17 cellular contexts compared by ENCODE assay signal in the genomic region with DNA sequence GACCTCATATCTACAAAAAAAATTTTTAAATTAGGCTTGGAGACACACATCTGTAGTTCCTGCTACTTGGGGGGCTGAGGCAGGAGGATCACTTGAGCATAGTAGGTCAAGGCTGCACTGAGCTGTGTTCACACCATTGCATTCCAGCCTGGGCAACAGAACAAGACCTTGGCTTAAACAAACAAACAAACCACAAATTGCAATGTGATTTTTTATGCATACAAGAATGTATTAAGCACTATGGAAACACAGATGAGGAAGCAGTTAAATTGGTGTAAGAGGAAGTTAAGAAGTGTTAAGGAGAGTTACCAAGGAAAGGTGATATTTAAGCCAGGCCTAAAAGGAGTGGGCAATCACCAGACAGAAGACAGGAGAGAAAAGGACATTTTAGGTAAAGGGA.
DNase-seq lines count a peak whose midpoint lies in the region; ATAC-seq and TF ChIP-seq lines count a peak whose summit lies in the region.
"Had no signal": no experiment of that assay in that cellular context is flagged by ENCODE, and none has a peak within 500 bp of the region (broad histone marks: within the 10 kb centered on the region; RNA-seq: fewer than 3 reads in every experiment).

No MANE protein-coding gene starts in this region.

- H3K4me3 Mint-ChIP-seq in WTC11, result no peak overlapping the region

- peaks cover 42% of the 10 kb centered on the region for H3K4me1 Mint-ChIP-seq in WTC11

- no peaks in the 10 kb centered on the region for H4K20me1 ChIP-seq in GM23248 (ENCODE audit: insufficient read depth)

- H3K36me3 Mint-ChIP-seq in WTC11, result peaks cover 9% of the 10 kb centered on the region

- H3K4me3 ChIP-seq in HL-60 (replicated peaks; ENCODE audit: insufficient read depth, low read length), result no peak overlapping the region
- no peak overlapping the region for H3K4me3 ChIP-seq in neutrophil (ENCODE audit: low read depth in 1 of 2, low read length in 1 of 2)
- H3K4me3 ChIP-seq in heart left ventricle, result no peak overlapping the region
- H3K4me3 ChIP-seq in GM23248, result no peak overlapping the region
- H3K4me3 ChIP-seq: ascending aorta, mucosa of descending colon, suprapubic skin had no signal

- in situ Hi-C loops in GM23248 (cut with MboI), result no loop called here

- no peaks in the 10 kb centered on the region for H3K9me2 ChIP-seq in GM23248 (ENCODE audit: insufficient read depth)

- H3K36me3 ChIP-seq in neutrophil, result peaks cover 38% of the 10 kb centered on the region
- H3K36me3 ChIP-seq in heart left ventricle, result peaks cover 0 to 35% (median 23%) of the 10 kb centered on the region in 9 donors
- peaks cover 33% of the 10 kb centered on the region for H3K36me3 ChIP-seq in GM23248 (ENCODE audit: low read depth)
- H3K36me3 ChIP-seq: ascending aorta had no signal

- H3K4me2 ChIP-seq in GM23248 (ENCODE audit: unreplicated experiment), result no peak overlapping the region

- H3K27me3 Mint-ChIP-seq in WTC11 (ENCODE audit: low read depth), result peaks cover 13% of the 10 kb centered on the region

- H3K4me1 ChIP-seq in neutrophil (ENCODE audit: control insufficient read depth in 1 of 2, insufficient read depth in 1 of 2, low read depth in 1 of 2, low read length in 1 of 2) (no peaks in the 10 kb centered on the region), heart left ventricle (no peaks in the 10 kb centered on the region), GM23248 (ENCODE audit: insufficient read depth) (no peaks in the 10 kb centered on the region)
- H3K4me1 ChIP-seq: ascending aorta, BE2C, suprapubic skin had no signal

- H3K27me3 ChIP-seq in HL-60 (ENCODE audit: insufficient read depth, poor library complexity, severe bottlenecking) (no peaks in the 10 kb centered on the region), neutrophil (no peaks in the 10 kb centered on the region), heart left ventricle (no peaks in the 10 kb centered on the region), GM23248 (replicated peaks; ENCODE audit: insufficient read depth) (no peaks in the 10 kb centered on the region)
- H3K27me3 ChIP-seq: ascending aorta, BE2C, suprapubic skin had no signal

- peak; percentile 14 to 53 for DNase-seq in HL-60 (ENCODE audit: low read depth in 1 of 2, low spot score in 1 of 2)
- peak; percentile 79 for DNase-seq in NCI-H2029 treated with DMSO at 0.1 percent for 48 hours (lab: John Stamatoyannopoulos, UW)
- DNase-seq in WTC11 (ENCODE audit: low spot score), result no peak
- no peak for DNase-seq in heart left ventricle
- DNase-seq in GM23248, result no peak
- DNase-seq: activated gamma-delta T cell treated with Interleukin-2 at 50 U/mL for 16 hours; BE2C; DMS153; hippocampal formation; mucosa of descending colon; NCI-H345; occipital lobe; stimulated activated CD4-positive, alpha-beta T cell treated with anti-CD3 and anti-CD28 coated beads, Interleukin-2, amount 100 ng/mL, for 48 hours had no signal

- H3K9me3 ChIP-seq in neutrophil (no peaks in the 10 kb centered on the region), heart left ventricle (no peaks in the 10 kb centered on the region), GM23248 (ENCODE audit: low read depth) (no peaks in the 10 kb centered on the region)
- H3K9me3 ChIP-seq: ascending aorta, BE2C, mucosa of descending colon, suprapubic skin had no signal

- no peak overlapping the region for H3K9ac ChIP-seq in GM23248

- H3K27ac ChIP-seq in HL-60 (replicated peaks), result peak overlapping the region; percentile 70
- H3K27ac ChIP-seq in neutrophil, result peak overlapping the region; percentile 17
- H3K27ac ChIP-seq in heart left ventricle, result no peak overlapping the region
- H3K27ac ChIP-seq in GM23248, result no peak overlapping the region
- H3K27ac ChIP-seq: ascending aorta, suprapubic skin had no signal

- peaks cover 9% of the 10 kb centered on the region for H3K9me3 Mint-ChIP-seq in WTC11

- TF ChIP-seq CTCF in HL-60 (IDR thresholded peaks at IDR 0.05; ENCODE audit: insufficient read depth, low read length) (no peak), WTC11 (IDR thresholded peaks at IDR 0.05) (no peak), neutrophil (IDR thresholded peaks at IDR 0.05) (no peak), heart left ventricle (IDR thresholded peaks at IDR 0.05) (no peak)

- peak overlapping the region; percentile 95 for H3K27ac Mint-ChIP-seq in WTC11

- TF ChIP-seq POLR2A in heart left ventricle (IDR thresholded peaks at IDR 0.05), result no peak

- 0 out of 2 replicates have a peak, but pooled peaks cover 10% of the 10 kb centered on the region for H3F3A ChIP-seq in GM23248 (ENCODE audit: insufficient read depth)

- no peak for ATAC-seq in WTC11
- ATAC-seq in GM19035 (IDR thresholded peaks at IDR 0.05; ENCODE audit: unreplicated experiment), result no peak
- ATAC-seq in heart left ventricle, result no peak
- ATAC-seq: mucosa of descending colon had no signal

- CTCF ChIA-PET in WTC11 (lab: Charles Lee), result interaction anchor here (0.9 kb wide), 1 partner anchor 9 kb away, joined by 3 read pairs; no protein-coding TSS in a partner anchor

- POLR2A ChIA-PET in WTC11 (lab: Charles Lee), result no interaction called here

- H3K79me2 ChIP-seq in GM23248 (ENCODE audit: insufficient read depth), result no peaks in the 10 kb centered on the region

- intact Hi-C loops in heart left ventricle (cut with DNase I), result loop anchor here in 3 of 10 donors (5.0 to 10.0 kb wide), 3 partner anchors 66 to 86 kb away; partner anchors contain the start of gene HECTD1 (in 2 of the 3)

- H2AFZ ChIP-seq in GM23248, result no peak overlapping the region

TF ChIP-seq in WTC11, 78 proteins besides CTCF, POLR2A, EP300 and RAD21:
- TF ChIP-seq RORB (CRISPR knock-in tag; IDR thresholded peaks at IDR 0.05) (no peak), SMAD4 (CRISPR knock-in tag; IDR thresholded peaks at IDR 0.05) (no peak), ZBTB21 (CRISPR knock-in tag; IDR thresholded peaks at IDR 0.05; ENCODE audit: borderline replicate concordance) (no peak), ZNF121 (CRISPR knock-in tag; IDR thresholded peaks at IDR 0.05) (no peak), ZNF423 (CRISPR knock-in tag; IDR thresholded peaks at IDR 0.05) (no peak), ATF6 (CRISPR knock-in tag; IDR thresholded peaks at IDR 0.05) (no peak), NR2C2 (CRISPR knock-in tag; IDR thresholded peaks at IDR 0.05) (no peak), ERG (CRISPR knock-in tag; IDR thresholded peaks at IDR 0.05) (no peak), HMGA2 (CRISPR knock-in tag; IDR thresholded peaks at IDR 0.05) (no peak), TEAD4 (CRISPR knock-in tag; IDR thresholded peaks at IDR 0.05) (no peak)

Comparison
In these comparisons a context has a peak if more than half of its experiments do, and no peak if none do; other contexts are left out.
1. DNase-seq: peak in HL-60 (2 of 2) and NCI-H2029 treated with DMSO at 0.1 percent for 48 hours (single experiment); none in WTC11 (single experiment), heart left ventricle (0 of 5) and GM23248 (single experiment).
2. H3K27ac ChIP-seq: peak in HL-60 (single experiment) and neutrophil (single experiment); none in heart left ventricle (0 of 12) and GM23248 (single experiment).